13 cellular contexts compared by ENCODE assay signal in the genomic region with DNA sequence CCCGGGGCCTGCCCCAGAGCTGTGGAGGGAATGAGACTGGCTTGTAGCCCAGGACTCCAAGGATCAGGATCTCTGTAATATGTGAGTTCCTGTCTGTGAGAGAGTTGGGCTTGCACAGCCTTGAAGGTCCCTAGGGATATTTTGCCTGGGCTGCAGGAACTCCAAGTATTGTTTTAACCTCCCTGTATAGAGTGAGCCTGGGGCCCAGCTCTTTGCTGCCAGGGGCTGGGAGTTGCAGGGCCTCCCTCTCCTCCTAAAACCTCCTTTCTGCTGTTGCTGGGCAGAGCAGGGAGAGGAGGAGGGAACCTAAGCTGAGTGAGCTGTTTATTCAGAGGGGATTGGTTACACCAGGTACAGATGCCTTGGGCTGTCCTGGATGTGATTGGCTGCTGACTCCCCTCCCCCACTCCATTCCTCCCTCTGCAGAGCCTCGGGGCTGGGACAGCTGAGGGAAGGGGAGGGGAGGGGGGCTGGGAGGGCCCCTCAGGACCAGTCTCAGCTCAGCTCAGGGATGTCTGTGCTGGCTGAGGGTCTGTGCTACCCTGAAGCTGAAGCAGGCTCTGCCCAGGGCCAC. TPM values are rescaled to one million over a fixed set of nuclear protein-coding genes. Genes with fewer than 3 reads are reported as not detected.
DNase-seq lines count a peak whose midpoint lies in the region; ATAC-seq, FAIRE-seq and TF ChIP-seq lines count a peak whose summit lies in the region.
"Not testable (repeated sequence)": the region's sequence is repeated elsewhere in the genome, so short reads cannot be mapped to it uniquely, and the experiment has no call there.
"Had no signal": no experiment of that assay in that cellular context is flagged by ENCODE, and none has a peak within 500 bp of the region (broad histone marks: within the 10 kb centered on the region; RNA-seq: fewer than 3 reads in every experiment).

No MANE protein-coding gene starts in this region.

- not testable (repeated sequence) for H3K9me3 ChIP-seq in DND-41 (ENCODE audit: insufficient read depth, low read length, severe bottlenecking); astrocyte (ENCODE audit: insufficient read depth, low read depth, low read length)

- H3K79me2 ChIP-seq in DND-41 (ENCODE audit: insufficient read depth, low read length); astrocyte (ENCODE audit: insufficient read depth, low read length): not testable (repeated sequence)

- TF ChIP-seq CTCF in DND-41 (IDR thresholded peaks at IDR 0.05; ENCODE audit: borderline replicate concordance, extremely low read depth, low read length, poor library complexity, severe bottlenecking); astrocyte (IDR thresholded peaks at IDR 0.05; ENCODE audit: insufficient read depth, low read depth, low read length); endothelial cell (IDR thresholded peaks at IDR 0.05; ENCODE audit: unreplicated experiment): not testable (repeated sequence)

- ATAC-seq in DND-41 (ENCODE audit: insufficient read depth, low read depth) (peak; percentile 74), left cardiac atrium (peak; percentile 78 to 88)

- H3K27ac Mint-ChIP-seq in astrocyte (ENCODE audit: unreplicated experiment), result peak overlapping the region; percentile 77
- peak overlapping the region; percentile 88 for H3K27ac Mint-ChIP-seq in endothelial cell (ENCODE audit: unreplicated experiment)

- not testable (repeated sequence) for H3K4me3 Mint-ChIP-seq in astrocyte (ENCODE audit: unreplicated experiment); endothelial cell (ENCODE audit: unreplicated experiment)

- DNase-seq in DND-41; astrocyte (ENCODE audit: low read depth); left cardiac atrium: not testable (repeated sequence)
- DNase-seq in NCI-H1436 (lab: John Stamatoyannopoulos, UW) (peak; percentile 81), NCI-H748 (lab: John Stamatoyannopoulos, UW; ENCODE audit: unreplicated experiment) (peak; percentile 19), endothelial cell (ENCODE audit: low spot score) (peak; percentile 15), myocyte (ENCODE audit: low read depth) (peak; percentile 58), skeletal muscle cell (ENCODE audit: low read depth) (peak; percentile 84)

- not testable (repeated sequence) for H4K20me1 ChIP-seq in DND-41 (ENCODE audit: insufficient read depth, low read length); astrocyte (ENCODE audit: insufficient read depth, low read length)

- H3K27me3 ChIP-seq in DND-41 (ENCODE audit: insufficient read depth, low read length, poor library complexity); astrocyte (ENCODE audit: insufficient read depth, low read length): not testable (repeated sequence)

- FAIRE-seq in astrocyte (lab: Jason Lieb, UNC), result peak; percentile 64

- not testable (repeated sequence) for H3K4me2 ChIP-seq in DND-41 (ENCODE audit: insufficient read depth, low read length); astrocyte (ENCODE audit: low read length)

- intact Hi-C loops in left cardiac atrium (cut with DNase I), result not testable (repeated sequence)

- H3K9me3 Mint-ChIP-seq in astrocyte (ENCODE audit: unreplicated experiment); endothelial cell (ENCODE audit: unreplicated experiment): not testable (repeated sequence)

- H3K4me1 Mint-ChIP-seq in astrocyte (ENCODE audit: low read depth, unreplicated experiment), result not testable (repeated sequence)
- H3K4me1 Mint-ChIP-seq in endothelial cell (ENCODE audit: unreplicated experiment), result peaks cover 11% of the 10 kb centered on the region

- not testable (repeated sequence) for H3K27ac ChIP-seq in DND-41 (ENCODE audit: low read length); astrocyte (ENCODE audit: low read depth, low read length)

- not testable (repeated sequence) for H3K9ac ChIP-seq in DND-41 (ENCODE audit: low read depth, low read length); astrocyte (ENCODE audit: low read length)

- not testable (repeated sequence) for H3K27me3 Mint-ChIP-seq in astrocyte (ENCODE audit: low read depth, unreplicated experiment); endothelial cell (ENCODE audit: unreplicated experiment)

- not testable (repeated sequence) for H3K36me3 ChIP-seq in DND-41 (ENCODE audit: insufficient read depth, low read length); astrocyte (ENCODE audit: insufficient read depth, low read length)

- H3K4me3 ChIP-seq in DND-41 (ENCODE audit: low read depth in 1 of 2, low read length in 2 of 2); astrocyte (ENCODE audit: insufficient read depth, low read depth, low read length); skeletal muscle cell (ENCODE audit: low read depth, low read length): not testable (repeated sequence)

- not testable (repeated sequence) for H3K4me1 ChIP-seq in DND-41 (ENCODE audit: insufficient read depth, low read length); astrocyte (ENCODE audit: insufficient read depth, low read length)

- not testable (repeated sequence) for H3K36me3 Mint-ChIP-seq in astrocyte (ENCODE audit: low read depth, unreplicated experiment); endothelial cell (ENCODE audit: low read depth, unreplicated experiment)

- not testable (repeated sequence) for H2AFZ ChIP-seq in DND-41 (ENCODE audit: low read depth, low read length); astrocyte (ENCODE audit: low read depth, low read length)

RNA-seq across cellular contexts. Expression of gene ITIH6, which starts 23.6 kb away (rescaled TPM):
- not detected in 2 replicates for total RNA-seq in astrocyte
- total RNA-seq in endothelial cell (ENCODE audit: unreplicated experiment), result 0.13 TPM
- total RNA-seq in left cardiac atrium, result not detected
- not detected in 2 replicates for total RNA-seq in myocyte
- polyA plus RNA-seq in myocyte (2012), result not detected
- total RNA-seq: G401, mononuclear cell, osteoblast, SJSA1, thoracic aorta had no signal

RNA-seq across cellular contexts. Expression of gene MAGED2, which starts 33.1 kb away (rescaled TPM):
- 498 and 502 TPM in 2 replicates for total RNA-seq in astrocyte
- total RNA-seq in endothelial cell (ENCODE audit: unreplicated experiment), result 581 TPM
- total RNA-seq in left cardiac atrium, result 10 to 100 TPM; 80.8 to 92.6 TPM
- 551 and 630 TPM in 2 replicates for total RNA-seq in myocyte
- polyA plus RNA-seq in myocyte (2012), result 375 TPM
